ENCODE assay signal across 17 cellular contexts in genomic region chr1:71561206-71561605, GRCh38.
"Had no signal": no experiment of that assay in that cellular context is flagged by ENCODE, and none has a peak within 500 bp of the region (broad histone marks: within the 10 kb centered on the region; RNA-seq: fewer than 3 reads in every experiment).

No MANE protein-coding gene starts in this region.

- H3K4me3 ChIP-seq: adrenal gland, lower lobe of right lung had no signal

- H3K27ac Mint-ChIP-seq: activated CD4-positive, alpha-beta T cell treated with anti-CD3 and anti-CD28 coated beads for 36 hours; activated naive CD4-positive, alpha-beta T cell treated with anti-CD3 and anti-CD28 coated beads, Interleukin-2, amount 50 U/mL, for 24 hours; dendritic cell treated with granulocyte-macrophage colony-stimulating factor and Interleukin-4, amounts not matched to agents 40 ng/mL and 50 ng/mL, for 4 days; natural killer cell; stimulated activated naive B cell treated with anti-CD40 and anti-IgM and Interleukin-4, amounts not matched to agents 10 μg/mL and 1 μg/mL and 100 μg/mL, for 72 hours; WTC11 had no signal

- ATAC-seq: activated CD4-positive, alpha-beta T cell treated with anti-CD3 and anti-CD28 coated beads for 36 hours; esophagus mucosa; left colon; natural killer cell; sciatic nerve; stimulated activated naive B cell treated with anti-CD40 and anti-IgM and Interleukin-4, amounts not matched to agents 10 μg/mL and 1 μg/mL and 100 μg/mL, for 72 hours; WTC11 had no signal

- H3K27me3 ChIP-seq: adrenal gland, neutrophil had no signal

- H3K4me3 Mint-ChIP-seq: activated CD4-positive, alpha-beta T cell treated with anti-CD3 and anti-CD28 coated beads for 36 hours; activated naive CD4-positive, alpha-beta T cell treated with anti-CD3 and anti-CD28 coated beads, Interleukin-2, amount 50 U/mL, for 24 hours; dendritic cell treated with granulocyte-macrophage colony-stimulating factor and Interleukin-4, amounts not matched to agents 40 ng/mL and 50 ng/mL, for 4 days; natural killer cell; stimulated activated naive B cell treated with anti-CD40 and anti-IgM and Interleukin-4, amounts not matched to agents 10 μg/mL and 1 μg/mL and 100 μg/mL, for 72 hours; WTC11 had no signal

- H3K27me3 Mint-ChIP-seq: activated CD4-positive, alpha-beta T cell treated with anti-CD3 and anti-CD28 coated beads for 36 hours; activated naive CD4-positive, alpha-beta T cell treated with anti-CD3 and anti-CD28 coated beads, Interleukin-2, amount 50 U/mL, for 24 hours; dendritic cell treated with granulocyte-macrophage colony-stimulating factor and Interleukin-4, amounts not matched to agents 40 ng/mL and 50 ng/mL, for 4 days; stimulated activated naive B cell treated with anti-CD40 and anti-IgM and Interleukin-4, amounts not matched to agents 10 μg/mL and 1 μg/mL and 100 μg/mL, for 72 hours had no signal

- H3K36me3 ChIP-seq: adrenal gland, lower lobe of right lung, neutrophil had no signal

- H3K27ac ChIP-seq: adrenal gland, lower lobe of right lung, neutrophil had no signal

- H3K4me1 ChIP-seq: adrenal gland had no signal

- H3K9me3 Mint-ChIP-seq: activated naive CD4-positive, alpha-beta T cell treated with anti-CD3 and anti-CD28 coated beads, Interleukin-2, amount 50 U/mL, for 24 hours; dendritic cell treated with granulocyte-macrophage colony-stimulating factor and Interleukin-4, amounts not matched to agents 40 ng/mL and 50 ng/mL, for 4 days; stimulated activated naive B cell treated with anti-CD40 and anti-IgM and Interleukin-4, amounts not matched to agents 10 μg/mL and 1 μg/mL and 100 μg/mL, for 72 hours; WTC11 had no signal

- H3K4me1 Mint-ChIP-seq: activated CD4-positive, alpha-beta T cell treated with anti-CD3 and anti-CD28 coated beads for 36 hours; activated naive CD4-positive, alpha-beta T cell treated with anti-CD3 and anti-CD28 coated beads, Interleukin-2, amount 50 U/mL, for 24 hours; natural killer cell; stimulated activated naive B cell treated with anti-CD40 and anti-IgM and Interleukin-4, amounts not matched to agents 10 μg/mL and 1 μg/mL and 100 μg/mL, for 72 hours; WTC11 had no signal

- H3K9me3 ChIP-seq: adrenal gland, lower lobe of right lung, neutrophil had no signal

- H3K36me3 Mint-ChIP-seq: activated naive CD4-positive, alpha-beta T cell treated with anti-CD3 and anti-CD28 coated beads, Interleukin-2, amount 50 U/mL, for 24 hours; natural killer cell; stimulated activated naive B cell treated with anti-CD40 and anti-IgM and Interleukin-4, amounts not matched to agents 10 μg/mL and 1 μg/mL and 100 μg/mL, for 72 hours; WTC11 had no signal

- DNase-seq: activated CD4-positive, alpha-beta T cell treated with anti-CD3 and anti-CD28 coated beads for 36 hours; activated CD4-positive, alpha-beta T cell treated with anti-CD3 and anti-CD28 coated beads, Interleukin-2, amount 50 U/mL, for 48 hours; activated gamma-delta T cell; adrenal gland; effector CD8-positive, alpha-beta T cell; glutamatergic neuron; hippocampal formation; left colon; lower lobe of right lung; natural killer cell; stimulated activated naive B cell treated with anti-CD40 and anti-IgM and Interleukin-4, amounts not matched to agents 10 μg/mL and 1 μg/mL and 100 μg/mL, for 72 hours had no signal
